In the genomic region with DNA sequence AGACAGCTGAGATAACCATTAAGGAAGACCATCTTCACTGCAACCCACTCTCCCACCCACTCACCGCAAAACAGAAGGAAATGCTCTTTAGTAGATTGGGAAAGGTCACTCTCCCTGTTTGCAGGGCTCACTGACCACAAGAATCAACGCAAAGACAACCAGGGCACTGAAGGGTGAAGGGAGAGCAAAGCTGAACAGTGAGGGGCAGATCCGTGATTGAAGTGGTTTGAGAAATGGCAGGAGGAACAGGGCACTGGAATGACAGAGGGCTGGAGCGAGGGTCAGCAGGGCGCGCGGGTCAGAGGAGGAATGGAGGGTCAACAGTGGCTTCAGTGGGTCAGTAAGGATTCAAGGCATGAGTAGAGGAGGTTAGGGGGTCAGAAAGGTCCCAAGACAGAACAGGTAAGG, we compare ENCODE assay signal across 8 cellular contexts. TPM values are rescaled to one million over a fixed set of nuclear protein-coding genes. Genes with fewer than 3 reads are reported as not detected.
DNase-seq lines count a peak whose midpoint lies in the region; ATAC-seq and TF ChIP-seq lines count a peak whose summit lies in the region.

No MANE protein-coding gene starts in this region.

- ATAC-seq in GM18909 (IDR thresholded peaks at IDR 0.05; ENCODE audit: poor library complexity, unreplicated experiment): peak; percentile 8
- peak; percentile 2 for ATAC-seq in HG03457 (IDR thresholded peaks at IDR 0.05; ENCODE audit: unreplicated experiment)
- ATAC-seq in GM18858 (IDR thresholded peaks at IDR 0.05; ENCODE audit: unreplicated experiment): no peak

- H3K4me1 ChIP-seq in ascending aorta: peaks cover 0 to 29% of the 10 kb centered on the region in 2 donors

- no peaks in the 10 kb centered on the region for H3K9me3 ChIP-seq in ascending aorta

- peak overlapping the region; percentile 70 to 95 for H3K4me3 ChIP-seq in ascending aorta

- no peaks in the 10 kb centered on the region for H3K27me3 ChIP-seq in ascending aorta

- DNase-seq in ascending aorta (ENCODE audit: low spot score in 2 of 2) (no peak), left kidney (ENCODE audit: low read depth, low spot score) (peak; percentile 54), SK-N-DZ (ENCODE audit: low spot score) (no peak), activated gamma-delta T cell (lab: John Stamatoyannopoulos, UW) (no peak)

- no peaks in the 10 kb centered on the region for H3K36me3 ChIP-seq in ascending aorta

- TF ChIP-seq CTCF in ascending aorta (IDR thresholded peaks at IDR 0.05): no peak

- intact Hi-C loops in ascending aorta (cut with DNase I): loop anchor here (1.0 to 10.0 kb wide), 4 partner anchors 12 to 1064 kb away; no protein-coding TSS in a partner anchor

- peak overlapping the region; percentile 91 to 92 for H3K27ac ChIP-seq in ascending aorta
- peak overlapping the region; percentile 92 for H3K27ac ChIP-seq in temporal lobe (ENCODE audit: low read depth, low read length)

RNA-seq across cellular contexts. Expression of a gene that starts 0.5 kb away (rescaled TPM):
- total RNA-seq in ascending aorta (6.4 TPM), temporal lobe (10.3 TPM)
- polyA plus RNA-seq in SK-N-DZ (2014; cell fraction: cytosol; rRNA removed): 15.2 and 15.7 TPM in 2 replicates
- polyA plus RNA-seq in SK-N-DZ (2014; cell fraction: nucleus; rRNA removed): 9.0 and 12.1 TPM in 2 replicates

RNA-seq across cellular contexts. Expression of a gene that starts 11.6 kb away (rescaled TPM):
- 59.3 TPM for total RNA-seq in ascending aorta
- total RNA-seq in temporal lobe: 6.9 TPM
- polyA plus RNA-seq in SK-N-DZ (2014; cell fraction: cytosol; rRNA removed): 22.5 and 31.4 TPM in 2 replicates
- 12.6 and 14.4 TPM in 2 replicates for polyA plus RNA-seq in SK-N-DZ (2014; cell fraction: nucleus; rRNA removed)
